Comparison of ENCODE assay signal across 8 cellular contexts in the genomic region with DNA sequence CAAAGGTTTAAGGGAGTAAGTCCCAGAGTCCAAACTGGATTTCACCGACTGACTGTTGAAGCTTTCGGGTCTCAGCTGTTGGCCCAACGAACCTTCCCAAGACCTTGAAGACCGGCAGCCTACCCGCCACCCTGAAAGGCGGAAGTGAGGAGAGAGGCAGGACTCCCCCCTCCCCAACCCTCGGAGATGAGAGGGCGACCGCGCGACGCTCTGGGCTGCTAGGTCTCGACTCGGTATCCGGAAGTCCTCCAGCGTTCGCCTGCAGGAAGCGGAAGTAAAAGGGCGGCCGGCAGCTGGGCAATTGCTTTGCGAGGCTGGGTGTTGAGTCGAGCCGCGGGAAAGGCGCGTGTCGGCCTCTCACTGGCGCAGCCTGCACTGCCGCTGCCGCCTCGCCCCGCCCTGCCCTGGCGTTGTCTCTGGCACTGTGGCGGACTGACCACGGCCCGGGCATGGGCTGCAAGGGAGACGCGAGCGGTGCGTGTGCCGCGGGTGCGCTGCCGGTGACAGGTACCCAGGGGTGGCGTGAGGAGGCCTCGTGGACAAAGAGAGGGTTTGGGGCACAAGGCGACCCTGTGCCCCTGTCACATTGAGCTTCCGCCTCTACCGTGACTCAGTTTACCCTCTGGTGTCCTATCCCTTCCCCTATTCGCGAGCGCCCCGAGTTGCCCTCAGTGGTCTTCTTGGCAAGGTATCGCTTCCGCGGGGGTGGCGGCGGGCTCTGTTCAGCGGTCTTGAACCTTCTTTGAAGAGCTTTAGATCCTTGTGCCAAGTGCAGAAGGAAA. TPM values are rescaled to one million over a fixed set of nuclear protein-coding genes. Genes with fewer than 3 reads are reported as not detected.
DNase-seq lines count a peak whose midpoint lies in the region; ATAC-seq and TF ChIP-seq lines count a peak whose summit lies in the region.

A gene with protein sequence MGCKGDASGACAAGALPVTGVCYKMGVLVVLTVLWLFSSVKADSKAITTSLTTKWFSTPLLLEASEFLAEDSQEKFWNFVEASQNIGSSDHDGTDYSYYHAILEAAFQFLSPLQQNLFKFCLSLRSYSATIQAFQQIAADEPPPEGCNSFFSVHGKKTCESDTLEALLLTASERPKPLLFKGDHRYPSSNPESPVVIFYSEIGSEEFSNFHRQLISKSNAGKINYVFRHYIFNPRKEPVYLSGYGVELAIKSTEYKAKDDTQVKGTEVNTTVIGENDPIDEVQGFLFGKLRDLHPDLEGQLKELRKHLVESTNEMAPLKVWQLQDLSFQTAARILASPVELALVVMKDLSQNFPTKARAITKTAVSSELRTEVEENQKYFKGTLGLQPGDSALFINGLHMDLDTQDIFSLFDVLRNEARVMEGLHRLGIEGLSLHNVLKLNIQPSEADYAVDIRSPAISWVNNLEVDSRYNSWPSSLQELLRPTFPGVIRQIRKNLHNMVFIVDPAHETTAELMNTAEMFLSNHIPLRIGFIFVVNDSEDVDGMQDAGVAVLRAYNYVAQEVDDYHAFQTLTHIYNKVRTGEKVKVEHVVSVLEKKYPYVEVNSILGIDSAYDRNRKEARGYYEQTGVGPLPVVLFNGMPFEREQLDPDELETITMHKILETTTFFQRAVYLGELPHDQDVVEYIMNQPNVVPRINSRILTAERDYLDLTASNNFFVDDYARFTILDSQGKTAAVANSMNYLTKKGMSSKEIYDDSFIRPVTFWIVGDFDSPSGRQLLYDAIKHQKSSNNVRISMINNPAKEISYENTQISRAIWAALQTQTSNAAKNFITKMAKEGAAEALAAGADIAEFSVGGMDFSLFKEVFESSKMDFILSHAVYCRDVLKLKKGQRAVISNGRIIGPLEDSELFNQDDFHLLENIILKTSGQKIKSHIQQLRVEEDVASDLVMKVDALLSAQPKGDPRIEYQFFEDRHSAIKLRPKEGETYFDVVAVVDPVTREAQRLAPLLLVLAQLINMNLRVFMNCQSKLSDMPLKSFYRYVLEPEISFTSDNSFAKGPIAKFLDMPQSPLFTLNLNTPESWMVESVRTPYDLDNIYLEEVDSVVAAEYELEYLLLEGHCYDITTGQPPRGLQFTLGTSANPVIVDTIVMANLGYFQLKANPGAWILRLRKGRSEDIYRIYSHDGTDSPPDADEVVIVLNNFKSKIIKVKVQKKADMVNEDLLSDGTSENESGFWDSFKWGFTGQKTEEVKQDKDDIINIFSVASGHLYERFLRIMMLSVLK (N-terminal part only) (plus strand): TSS at position 292 of the 782 bp plus-strand sequence. CDS start 158 bp downstream, at position 450.

- peaks cover 9% of the 10 kb centered on the region for H3K4me1 ChIP-seq in testis

- peak; percentile 94 for DNase-seq in NCI-H1092 treated with DMSO at 0.1 percent for 48 hours (lab: John Stamatoyannopoulos, UW)
- DNase-seq in SKM-1 (lab: John Stamatoyannopoulos, UW; ENCODE audit: unreplicated experiment), result peak; percentile 92
- DNase-seq in activated naive CD4-positive, alpha-beta T cell treated with anti-CD3 and anti-CD28 coated beads, Interleukin-2, amount 50 U/mL, for 72 hours (ENCODE audit: low spot score in 2 of 2), result peak; percentile 88 to 94
- DNase-seq in glomerular visceral epithelial cell (ENCODE audit: extremely low spot score), result peak; percentile 99
- DNase-seq in omental fat pad (ENCODE audit: low spot score), result peak; percentile 75
- peak; percentile 96 for DNase-seq in testis

- intact Hi-C loops in testis (cut with DNase I; ENCODE audit: low total_unique reads), result no loop called here

- H3K4me3 ChIP-seq in GM08714 (ENCODE audit: low read length), result peak within 1 kb of the TSS; percentile 89
- peak within 1 kb of the TSS; percentile 78 to 95 for H3K4me3 ChIP-seq in testis

- no peaks in the 10 kb centered on the region for H3K36me3 ChIP-seq in testis (ENCODE audit: low read depth, missing control alignments)

- WGBS in testis, 2 donors, result 0% methylated on average over 17 to 38 of the region's 59 CpGs

- peaks cover 7 to 19% of the 10 kb centered on the region in 2 donors for H3K36me3 Mint-ChIP-seq in activated naive CD4-positive, alpha-beta T cell treated with anti-CD3 and anti-CD28 coated beads, Interleukin-2, amount 50 U/mL, for 72 hours

- H3K27ac ChIP-seq in testis, result peak within 1 kb of the TSS; percentile 81 to 86

- no peak for TF ChIP-seq CTCF in omental fat pad (IDR thresholded peaks at IDR 0.05)
- TF ChIP-seq CTCF in testis (IDR thresholded peaks at IDR 0.05), result peak in 1 of 3 experiments; percentile 11

- no peaks in the 10 kb centered on the region for H3K9me3 ChIP-seq in testis

- ATAC-seq in HG02610 (IDR thresholded peaks at IDR 0.05; ENCODE audit: unreplicated experiment) (peak; percentile 94), omental fat pad (ENCODE audit: low FRiP score) (peak; percentile 100)
- ATAC-seq in activated naive CD4-positive, alpha-beta T cell treated with anti-CD3 and anti-CD28 coated beads, Interleukin-2, amount 50 U/mL, for 72 hours, result peak; percentile 97

- H3K27me3 ChIP-seq in testis, result no peaks in the 10 kb centered on the region

- H3K9me3 Mint-ChIP-seq in activated naive CD4-positive, alpha-beta T cell treated with anti-CD3 and anti-CD28 coated beads, Interleukin-2, amount 50 U/mL, for 72 hours, result no peaks in the 10 kb centered on the region

- peak within 1 kb of the TSS; percentile 93 to 94 for H3K27ac Mint-ChIP-seq in activated naive CD4-positive, alpha-beta T cell treated with anti-CD3 and anti-CD28 coated beads, Interleukin-2, amount 50 U/mL, for 72 hours

- peak; percentile 18 for TF ChIP-seq POLR2A in testis (IDR thresholded peaks at IDR 0.05)

RNA-seq across cellular contexts. Expression of the gene that starts here (rescaled TPM):
- total RNA-seq in activated naive CD4-positive, alpha-beta T cell treated with anti-CD3 and anti-CD28 coated beads, Interleukin-2, amount 50 U/mL, for 72 hours, result 10 to 100 TPM; 39.8 to 49.8 TPM
- total RNA-seq in omental fat pad (10 to 100 TPM; 49.0 to 67.9 (median 66.7) TPM), testis (10 to 100 TPM; 40.5 to 71.6 TPM)
- 17.5 TPM for polyA plus RNA-seq in testis (ENCODE audit: insufficient read depth, low read depth, low replicate concordance)

Comparison
In these comparisons a context has a peak if more than half of its experiments do, and no peak if none do; other contexts are left out.
1. Peak in every context shown above with its lines: DNase-seq, ATAC-seq, H3K4me3 ChIP-seq and H3K27ac ChIP-seq.